Comparison of ENCODE assay signal across 20 cellular contexts in the genomic region with DNA sequence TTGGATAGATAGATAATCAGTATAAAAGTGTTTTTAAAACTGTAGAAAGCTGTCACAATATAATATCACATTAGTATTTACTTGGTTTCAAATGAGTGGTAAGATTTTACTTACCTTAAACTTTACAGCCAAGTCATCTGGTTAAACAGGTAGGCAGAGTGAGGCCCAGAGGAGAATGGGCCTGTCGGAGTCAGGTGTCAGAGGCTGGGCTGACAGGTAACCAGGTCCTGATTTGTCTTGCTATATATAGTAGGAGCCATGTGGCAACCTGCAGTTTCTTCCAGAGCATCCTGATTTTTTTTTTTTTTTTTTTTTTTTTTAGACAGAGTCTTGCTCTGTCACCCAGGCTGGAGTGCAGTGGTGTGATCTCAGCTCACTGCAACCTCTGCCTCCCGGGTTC.
"Had no signal": no experiment of that assay in that cellular context is flagged by ENCODE, and none has a peak within 500 bp of the region (broad histone marks: within the 10 kb centered on the region; RNA-seq: fewer than 3 reads in every experiment).

No MANE protein-coding gene starts in this region.

- H3K36me3 ChIP-seq: ovary, stomach, suprapubic skin, tibial nerve had no signal

- H3K4me1 ChIP-seq: foreskin keratinocyte, tibial nerve had no signal

- H3K27ac Mint-ChIP-seq: activated CD4-positive, alpha-beta memory T cell treated with anti-CD3 and anti-CD28 coated beads for 36 hours; activated naive CD4-positive, alpha-beta T cell treated with anti-CD3 and anti-CD28 coated beads for 36 hours; natural killer cell treated with Interleukin-12 subunit alpha and Interleukin-12 subunit beta and Interleukin-15 and Interleukin-18, amount 100 ng/mL, for 72 hours; stimulated activated memory B cell treated with anti-CD40 and anti-IgM and Interleukin-4, amounts not matched to agents 10 μg/mL and 1 μg/mL and 100 μg/mL, for 72 hours; T-helper 17 cell had no signal

- DNase-seq: activated CD4-positive, alpha-beta memory T cell treated with anti-CD3 and anti-CD28 coated beads for 36 hours; activated CD4-positive, alpha-beta T cell treated with anti-CD3 and anti-CD28 coated beads for 48 hours; activated effector memory CD4-positive, alpha-beta T cell treated with Interleukin-2 at 50 U/mL for 16 hours; activated naive CD4-positive, alpha-beta T cell treated with anti-CD3 and anti-CD28 coated beads for 36 hours; activated T-cell treated with anti-CD3 and anti-CD28 coated beads, Interleukin-2, amount 50 U/mL, for 48 hours; cortex of kidney; foreskin keratinocyte; left ventricle myocardium superior; mammary epithelial cell; ovary; psoas muscle; right cardiac atrium; stimulated activated CD4-positive, alpha-beta T cell treated with anti-CD3 and anti-CD28 coated beads, Interleukin-2, amount 100 ng/mL, for 24 hours; stomach; T-helper 17 cell had no signal

- H3K36me3 Mint-ChIP-seq: activated CD4-positive, alpha-beta memory T cell treated with anti-CD3 and anti-CD28 coated beads for 36 hours; natural killer cell treated with Interleukin-12 subunit alpha and Interleukin-12 subunit beta and Interleukin-15 and Interleukin-18, amount 100 ng/mL, for 72 hours had no signal

- H3K27me3 Mint-ChIP-seq: activated CD4-positive, alpha-beta memory T cell treated with anti-CD3 and anti-CD28 coated beads for 36 hours; stimulated activated memory B cell treated with anti-CD40 and anti-IgM and Interleukin-4, amounts not matched to agents 10 μg/mL and 1 μg/mL and 100 μg/mL, for 72 hours; T-helper 17 cell had no signal

- H3K27me3 ChIP-seq: foreskin keratinocyte, ovary, stomach, suprapubic skin, tibial nerve had no signal

- H3K9me3 ChIP-seq: ovary, psoas muscle, stomach, suprapubic skin, tibial nerve had no signal

- H3K4me3 Mint-ChIP-seq: activated CD4-positive, alpha-beta memory T cell treated with anti-CD3 and anti-CD28 coated beads for 36 hours; activated naive CD4-positive, alpha-beta T cell treated with anti-CD3 and anti-CD28 coated beads for 36 hours; natural killer cell treated with Interleukin-12 subunit alpha and Interleukin-12 subunit beta and Interleukin-15 and Interleukin-18, amount 100 ng/mL, for 72 hours; stimulated activated memory B cell treated with anti-CD40 and anti-IgM and Interleukin-4, amounts not matched to agents 10 μg/mL and 1 μg/mL and 100 μg/mL, for 72 hours; T-helper 17 cell had no signal

- H3K27ac ChIP-seq: foreskin keratinocyte, ovary, psoas muscle, skin epidermis, stomach, suprapubic skin, tibial nerve had no signal

- H3K4me3 ChIP-seq: ovary, psoas muscle, skin epidermis, stomach, suprapubic skin, tibial nerve had no signal

- ATAC-seq: foreskin keratinocyte; left ventricle myocardium superior; natural killer cell treated with Interleukin-12 subunit alpha and Interleukin-12 subunit beta and Interleukin-15 and Interleukin-18, amount 100 ng/mL, for 72 hours; psoas muscle; right cardiac atrium; stimulated activated memory B cell treated with anti-CD40 and anti-IgM and Interleukin-4, amounts not matched to agents 10 μg/mL and 1 μg/mL and 100 μg/mL, for 72 hours; T-helper 17 cell had no signal

- H3K9me3 Mint-ChIP-seq: activated CD4-positive, alpha-beta memory T cell treated with anti-CD3 and anti-CD28 coated beads for 36 hours; activated naive CD4-positive, alpha-beta T cell treated with anti-CD3 and anti-CD28 coated beads for 36 hours; natural killer cell treated with Interleukin-12 subunit alpha and Interleukin-12 subunit beta and Interleukin-15 and Interleukin-18, amount 100 ng/mL, for 72 hours; stimulated activated memory B cell treated with anti-CD40 and anti-IgM and Interleukin-4, amounts not matched to agents 10 μg/mL and 1 μg/mL and 100 μg/mL, for 72 hours had no signal
